1 cellular context compared by ENCODE assay signal in the genomic region with DNA sequence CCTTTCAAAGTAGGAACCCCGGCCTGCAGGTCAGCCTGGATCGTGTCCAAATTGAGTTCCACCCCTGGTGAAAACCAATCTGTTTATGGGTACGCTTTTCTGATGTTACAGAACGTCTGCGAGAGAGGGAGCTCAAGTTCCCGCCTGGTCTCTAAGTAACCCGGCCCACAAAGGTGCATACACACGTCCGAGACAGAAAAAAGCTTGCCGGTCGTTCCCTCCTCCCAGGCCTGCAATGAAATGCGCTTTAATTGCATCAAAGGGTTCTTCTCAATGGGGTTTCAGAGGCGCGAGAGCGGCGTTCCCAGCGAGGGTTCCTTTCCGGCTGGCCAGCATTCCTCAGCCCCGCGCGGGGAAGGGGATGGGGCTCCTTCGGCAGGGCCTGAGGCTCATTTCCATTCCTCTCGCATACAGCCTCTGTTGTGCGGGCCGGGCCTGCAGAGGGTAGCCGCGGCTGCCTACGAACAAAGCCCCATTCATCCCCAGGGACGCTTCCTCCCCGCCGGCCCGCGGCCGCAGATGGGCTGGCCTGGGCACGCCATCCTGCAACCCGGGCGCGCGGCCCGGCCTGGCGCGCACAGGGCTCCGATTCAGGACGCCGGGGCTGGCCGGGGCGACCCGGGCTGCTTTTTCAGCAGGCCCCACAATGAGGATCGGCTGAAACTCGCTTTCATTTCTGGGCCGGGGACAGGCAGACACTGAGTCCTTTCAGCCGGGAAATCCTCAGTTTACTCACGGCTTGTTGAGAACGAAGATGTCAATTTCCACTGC.
TF ChIP-seq lines count a peak whose summit lies in the region.

No MANE protein-coding gene starts in this region.

TF ChIP-seq in HEK293, 187 proteins besides CTCF, POLR2A, EP300 and RAD21 (continued from another document):
- TF ChIP-seq, protein P1, sequence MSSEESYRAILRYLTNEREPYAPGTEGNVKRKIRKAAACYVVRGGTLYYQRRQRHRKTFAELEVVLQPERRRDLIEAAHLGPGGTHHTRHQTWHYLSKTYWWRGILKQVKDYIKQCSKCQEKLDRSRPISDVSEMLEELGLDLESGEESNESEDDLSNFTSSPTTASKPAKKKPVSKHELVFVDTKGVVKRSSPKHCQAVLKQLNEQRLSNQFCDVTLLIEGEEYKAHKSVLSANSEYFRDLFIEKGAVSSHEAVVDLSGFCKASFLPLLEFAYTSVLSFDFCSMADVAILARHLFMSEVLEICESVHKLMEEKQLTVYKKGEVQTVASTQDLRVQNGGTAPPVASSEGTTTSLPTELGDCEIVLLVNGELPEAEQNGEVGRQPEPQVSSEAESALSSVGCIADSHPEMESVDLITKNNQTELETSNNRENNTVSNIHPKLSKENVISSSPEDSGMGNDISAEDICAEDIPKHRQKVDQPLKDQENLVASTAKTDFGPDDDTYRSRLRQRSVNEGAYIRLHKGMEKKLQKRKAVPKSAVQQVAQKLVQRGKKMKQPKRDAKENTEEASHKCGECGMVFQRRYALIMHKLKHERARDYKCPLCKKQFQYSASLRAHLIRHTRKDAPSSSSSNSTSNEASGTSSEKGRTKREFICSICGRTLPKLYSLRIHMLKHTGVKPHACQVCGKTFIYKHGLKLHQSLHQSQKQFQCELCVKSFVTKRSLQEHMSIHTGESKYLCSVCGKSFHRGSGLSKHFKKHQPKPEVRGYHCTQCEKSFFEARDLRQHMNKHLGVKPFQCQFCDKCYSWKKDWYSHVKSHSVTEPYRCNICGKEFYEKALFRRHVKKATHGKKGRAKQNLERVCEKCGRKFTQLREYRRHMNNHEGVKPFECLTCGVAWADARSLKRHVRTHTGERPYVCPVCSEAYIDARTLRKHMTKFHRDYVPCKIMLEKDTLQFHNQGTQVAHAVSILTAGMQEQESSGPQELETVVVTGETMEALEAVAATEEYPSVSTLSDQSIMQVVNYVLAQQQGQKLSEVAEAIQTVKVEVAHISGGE (tag by site-specific recombination; conservative IDR thresholded peaks at IDR 0.05; ENCODE audit: low read depth): peak; percentile 77
- TF ChIP-seq MZF1 (tag by site-specific recombination; IDR thresholded peaks at IDR 0.05; ENCODE audit: borderline replicate concordance): peak; percentile 33; the same call in 1 of the 2 replicates
- TF ChIP-seq ZNF423 (tag by site-specific recombination; IDR thresholded peaks at IDR 0.05): no peak
- 0 out of 2 replicates have a peak, but pooled peaks have one; percentile 22 for TF ChIP-seq ZSCAN16 (tag by site-specific recombination; IDR thresholded peaks at IDR 0.05)
- no peak for TF ChIP-seq BCL11B (tag by site-specific recombination; IDR thresholded peaks at IDR 0.05; ENCODE audit: low read depth)
- peak; percentile 49; the same call in 1 of the 2 replicates for TF ChIP-seq EGR2 (tag by site-specific recombination; IDR thresholded peaks at IDR 0.05; ENCODE audit: low read depth)
